2 cellular contexts compared by ENCODE assay signal in the genomic region with DNA sequence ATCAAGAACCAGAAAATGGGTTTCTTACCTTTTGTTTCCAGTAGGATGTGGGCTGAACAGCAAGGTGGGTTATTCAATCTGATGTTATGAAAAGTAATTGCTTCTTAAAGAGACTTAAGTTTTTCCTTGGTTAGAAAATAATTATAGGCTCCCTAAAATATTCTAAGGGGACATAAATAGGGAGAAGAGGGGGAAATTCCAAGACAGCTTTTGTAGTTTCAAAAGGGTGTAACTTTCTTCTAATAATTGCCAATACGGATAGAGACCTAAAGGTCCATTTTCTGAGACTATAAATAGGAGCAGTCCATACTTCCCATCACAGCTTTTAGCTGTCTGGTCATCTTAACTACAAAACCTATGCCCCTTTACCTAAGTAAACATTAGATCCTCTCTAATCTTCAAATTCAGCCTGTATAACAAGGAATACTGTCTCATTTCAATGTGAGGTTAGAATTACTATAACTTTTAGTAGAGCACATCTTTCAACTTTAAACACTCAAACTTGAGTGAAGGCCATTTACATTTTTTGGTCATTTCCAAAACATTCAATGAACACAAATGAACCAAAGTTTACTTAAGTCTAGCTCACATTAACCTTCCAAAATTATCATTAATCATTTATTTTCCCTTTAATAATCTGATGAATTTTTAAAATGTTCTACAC.
TF ChIP-seq lines count a peak whose summit lies in the region.

No MANE protein-coding gene starts in this region.

TF ChIP-seq in SK-N-SH, 30 proteins besides CTCF, POLR2A, EP300 and RAD21:
- TF ChIP-seq POLR2AphosphoS5 (IDR thresholded peaks at IDR 0.05; ENCODE audit: low read depth, low read length), result peak; percentile 43; the same call in 1 of the 2 replicates
- TF ChIP-seq EZH2phosphoT487 (IDR thresholded peaks at IDR 0.05; ENCODE audit: borderline replicate concordance, low read depth), result no peak
- no peak for TF ChIP-seq FOSL2 (IDR thresholded peaks at IDR 0.05; ENCODE audit: borderline replicate concordance, low read depth)

TF ChIP-seq in SK-N-SH treated with all-trans-retinoic acid at 6 μM for 48 hours, 23 proteins besides CTCF, POLR2A, EP300 and RAD21:
- TF ChIP-seq ZNF8 (CRISPR knock-in tag; IDR thresholded peaks at IDR 0.05), result no peak
- TF ChIP-seq, protein P1, sequence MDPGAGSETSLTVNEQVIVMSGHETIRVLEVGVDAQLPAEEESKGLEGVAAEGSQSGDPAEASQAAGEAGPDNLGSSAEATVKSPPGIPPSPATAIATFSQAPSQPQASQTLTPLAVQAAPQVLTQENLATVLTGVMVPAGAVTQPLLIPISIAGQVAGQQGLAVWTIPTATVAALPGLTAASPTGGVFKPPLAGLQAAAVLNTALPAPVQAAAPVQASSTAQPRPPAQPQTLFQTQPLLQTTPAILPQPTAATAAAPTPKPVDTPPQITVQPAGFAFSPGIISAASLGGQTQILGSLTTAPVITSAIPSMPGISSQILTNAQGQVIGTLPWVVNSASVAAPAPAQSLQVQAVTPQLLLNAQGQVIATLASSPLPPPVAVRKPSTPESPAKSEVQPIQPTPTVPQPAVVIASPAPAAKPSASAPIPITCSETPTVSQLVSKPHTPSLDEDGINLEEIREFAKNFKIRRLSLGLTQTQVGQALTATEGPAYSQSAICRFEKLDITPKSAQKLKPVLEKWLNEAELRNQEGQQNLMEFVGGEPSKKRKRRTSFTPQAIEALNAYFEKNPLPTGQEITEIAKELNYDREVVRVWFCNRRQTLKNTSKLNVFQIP (CRISPR knock-in tag; IDR thresholded peaks at IDR 0.05; ENCODE audit: borderline replicate concordance, low read depth), result no peak
- TF ChIP-seq ISL1 (CRISPR knock-in tag; IDR thresholded peaks at IDR 0.05), result no peak
- no peak for TF ChIP-seq RARB (CRISPR knock-in tag; IDR thresholded peaks at IDR 0.05)
- TF ChIP-seq ESRRG (CRISPR knock-in tag; IDR thresholded peaks at IDR 0.05), result no peak
